32 cellular contexts compared by ENCODE assay signal in the genomic region with DNA sequence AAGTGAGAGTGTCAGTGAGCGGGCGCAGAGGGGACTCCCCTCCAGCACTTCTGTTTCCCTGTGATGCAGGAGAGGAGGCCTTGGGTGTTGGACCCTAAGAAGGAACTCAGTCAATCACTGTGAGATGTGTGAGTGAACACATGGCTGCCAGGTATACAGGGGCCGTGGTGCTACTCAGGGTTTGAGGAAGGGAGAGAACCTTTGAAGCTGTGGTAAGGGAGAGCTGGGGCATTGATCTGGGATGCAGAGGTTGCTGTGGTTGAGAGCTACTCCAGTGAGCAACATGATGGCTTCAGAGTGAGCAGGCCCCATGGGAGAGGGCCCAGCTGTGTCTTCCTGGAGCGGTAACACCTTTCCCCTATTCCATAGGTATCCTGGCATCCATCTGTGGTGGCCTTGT.
"Had no signal": no experiment of that assay in that cellular context is flagged by ENCODE, and none has a peak within 500 bp of the region (broad histone marks: within the 10 kb centered on the region; RNA-seq: fewer than 3 reads in every experiment).

No MANE protein-coding gene starts in this region.

- H3K27ac Mint-ChIP-seq: activated CD4-positive, alpha-beta memory T cell treated with anti-CD3 and anti-CD28 coated beads for 36 hours; activated CD4-positive, alpha-beta T cell treated with anti-CD3 and anti-CD28 coated beads for 36 hours; activated CD4-positive, alpha-beta T cell treated with anti-CD3 and anti-CD28 coated beads, Interleukin-2, amount 10 ng/mL, durations not matched to agents 24 days and 14 days; activated naive CD8-positive, alpha-beta T cell; activated T-cell treated with anti-CD3 and anti-CD28 coated beads, Interleukin-2, amount 50 U/mL, for 24 hours; activated T-cell treated with anti-CD3 and anti-CD28 coated beads, Interleukin-2, amount 50 U/mL, for 72 hours; T-helper 17 cell; T-helper 2 cell treated with Interferon-gamma antibody and Interleukin-4, amounts not matched to agents 5 μg/mL and 100 μg/mL, for 36 hours had no signal

- FAIRE-seq: astrocyte, endometrium, endothelial cell of umbilical vein, frontal cortex had no signal

- H3K4me3 Mint-ChIP-seq: activated CD4-positive, alpha-beta memory T cell treated with anti-CD3 and anti-CD28 coated beads for 36 hours; activated CD4-positive, alpha-beta T cell treated with anti-CD3 and anti-CD28 coated beads for 36 hours; activated CD4-positive, alpha-beta T cell treated with anti-CD3 and anti-CD28 coated beads, Interleukin-2, amount 10 ng/mL, durations not matched to agents 24 days and 14 days; activated naive CD8-positive, alpha-beta T cell; activated T-cell treated with anti-CD3 and anti-CD28 coated beads, Interleukin-2, amount 50 U/mL, for 24 hours; activated T-cell treated with anti-CD3 and anti-CD28 coated beads, Interleukin-2, amount 50 U/mL, for 72 hours; T-helper 17 cell; T-helper 2 cell treated with Interferon-gamma antibody and Interleukin-4, amounts not matched to agents 5 μg/mL and 100 μg/mL, for 36 hours had no signal

- H3K27ac ChIP-seq: cardiac muscle cell, colonic mucosa, epithelial cell of prostate had no signal

- H3K4me3 ChIP-seq: cardiac muscle cell, colonic mucosa had no signal

- H3K27me3 Mint-ChIP-seq: T-helper 17 cell had no signal

- ATAC-seq: activated CD4-positive, alpha-beta T cell treated with anti-CD3 and anti-CD28 coated beads for 36 hours; activated T-cell treated with anti-CD3 and anti-CD28 coated beads, Interleukin-2, amount 50 U/mL, for 72 hours; T-helper 17 cell had no signal

- H3K27me3 ChIP-seq: cardiac muscle cell, colonic mucosa had no signal

- H3K4me1 Mint-ChIP-seq: T-helper 17 cell had no signal

- H3K4me1 ChIP-seq: colonic mucosa had no signal

- DNase-seq: activated CD4-positive, alpha-beta memory T cell treated with anti-CD3 and anti-CD28 coated beads for 36 hours; activated CD4-positive, alpha-beta T cell treated with anti-CD3 and anti-CD28 coated beads for 36 hours; activated CD4-positive, alpha-beta T cell treated with anti-CD3 and anti-CD28 coated beads, Interleukin-2, amount 10 ng/mL, durations not matched to agents 24 days and 14 days; activated CD4-positive, CD25-positive, alpha-beta regulatory T cell; activated CD4-positive, CD25-positive, alpha-beta regulatory T cell treated with anti-CD3 and anti-CD28 coated beads, Interleukin-2, amount 50 U/mL, for 72 hours; activated CD8-positive, alpha-beta memory T cell treated with anti-CD3 and anti-CD28 coated beads, Interleukin-2, amount 50 U/mL, for 48 hours; activated effector memory CD4-positive, alpha-beta T cell treated with Interleukin-2 at 50 U/mL for 16 hours; activated gamma-delta T cell treated with Interleukin-2 at 50 U/mL for 16 hours; activated naive CD4-positive, alpha-beta T cell treated with anti-CD3 and anti-CD28 coated beads, Interleukin-2, amount 50 U/mL, for 16 hours; activated naive CD4-positive, alpha-beta T cell treated with Interleukin-2 at 50 U/mL for 16 hours; activated T-cell treated with anti-CD3 and anti-CD28 coated beads for 4 hours; activated T-cell treated with anti-CD3 and anti-CD28 coated beads, Interleukin-2, amount 50 U/mL, for 24 hours; activated T-cell treated with anti-CD3 and anti-CD28 coated beads, Interleukin-2, amount 50 U/mL, for 72 hours; amniotic stem cell; anterior cingulate cortex; central memory CD4-positive, alpha-beta T cell; cerebellar nuclear complex; colonic mucosa; effector CD8-positive, alpha-beta T cell; foreskin fibroblast; head of caudate nucleus; T-helper 1 cell; T-helper 17 cell; T1000 had no signal

- H3K9me3 Mint-ChIP-seq: activated CD4-positive, alpha-beta T cell treated with anti-CD3 and anti-CD28 coated beads, Interleukin-2, amount 10 ng/mL, durations not matched to agents 24 days and 14 days; T-helper 2 cell treated with Interferon-gamma antibody and Interleukin-4, amounts not matched to agents 5 μg/mL and 100 μg/mL, for 36 hours had no signal

- H3K36me3 ChIP-seq: cardiac muscle cell, colonic mucosa had no signal

- H3K9me3 ChIP-seq: colonic mucosa had no signal
